In the genomic region with DNA sequence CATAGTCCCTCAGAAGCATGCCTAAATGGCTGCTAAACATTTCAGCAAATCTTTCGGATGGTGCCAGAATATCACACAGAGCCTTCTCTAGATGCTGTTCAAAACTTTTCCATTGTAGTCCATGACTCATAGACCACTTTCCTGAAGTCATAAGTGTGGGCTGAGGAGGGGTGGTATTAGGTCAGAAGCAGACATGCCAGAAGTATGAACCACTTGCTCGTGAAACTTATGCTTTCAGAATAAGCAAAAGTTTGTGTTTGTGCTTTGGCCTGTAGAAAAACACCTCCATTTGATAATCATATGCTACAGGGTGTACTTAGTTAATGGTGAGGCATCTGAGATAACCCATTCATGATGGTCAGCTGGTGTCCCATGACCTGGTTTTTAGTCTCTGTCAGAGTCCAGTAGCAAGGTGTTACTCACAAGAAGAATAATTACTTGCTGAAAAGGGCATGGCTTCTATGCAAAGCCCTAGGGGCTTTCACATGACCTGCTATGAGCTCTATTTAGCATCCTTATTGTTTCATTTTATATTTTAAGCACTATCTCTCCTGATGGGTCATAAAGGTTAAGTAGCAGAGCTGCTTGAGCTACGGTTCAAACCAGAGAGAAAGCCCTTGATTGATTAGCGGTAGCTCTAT, we compare ENCODE assay signal across 10 cellular contexts.
DNase-seq lines count a peak whose midpoint lies in the region; ATAC-seq and TF ChIP-seq lines count a peak whose summit lies in the region.
"Had no signal": no experiment of that assay in that cellular context is flagged by ENCODE, and none has a peak within 500 bp of the region (broad histone marks: within the 10 kb centered on the region; RNA-seq: fewer than 3 reads in every experiment).

No MANE protein-coding gene starts in this region.

- H3K9me3 ChIP-seq in SK-N-SH (no peaks in the 10 kb centered on the region), psoas muscle (no peaks in the 10 kb centered on the region)
- H3K9me3 ChIP-seq: tibial artery had no signal

- DNase-seq in stimulated activated CD4-positive, alpha-beta T cell treated with anti-CD3 and anti-CD28 coated beads, Interleukin-15, amount 100 ng/mL, for 24 hours = peak; percentile 12
- no peak for DNase-seq in stimulated activated CD4-positive, alpha-beta T cell treated with anti-CD3 and anti-CD28 coated beads, Interleukin-2, amount 100 ng/mL, for 24 hours
- DNase-seq in SK-N-SH (no peak), fibroblast of pulmonary artery (ENCODE audit: low read depth) (peak; percentile 88), stromal cell of bone marrow (ENCODE audit: low read depth) (peak; percentile 94), superior temporal gyrus (ENCODE audit: extremely low spot score) (no peak), NCI-H146 (lab: John Stamatoyannopoulos, UW) (no peak), psoas muscle (no peak)
- DNase-seq: H9, tibial artery had no signal

- H2AFZ ChIP-seq in SK-N-SH (ENCODE audit: low read depth) = peak overlapping the region; percentile 54

- H3K4me3 ChIP-seq in SK-N-SH (ENCODE audit: low read depth in 2 of 2, low read length in 1 of 2) (no peak overlapping the region), fibroblast of pulmonary artery (replicated peaks; ENCODE audit: low read depth, low read length) (no peak overlapping the region), psoas muscle (no peak overlapping the region)
- H3K4me3 ChIP-seq: tibial artery had no signal

- H3K27me3 ChIP-seq in SK-N-SH (ENCODE audit: insufficient read depth) (no peaks in the 10 kb centered on the region), psoas muscle (ENCODE audit: insufficient read depth in 3 of 3, low read length in 2 of 3) (no peaks in the 10 kb centered on the region)
- H3K27me3 ChIP-seq: tibial artery had no signal

- CTCF ChIA-PET in SK-N-SH (lab: Yijun Ruan, JAX) = no interaction called here

- no peak overlapping the region for H3K9ac ChIP-seq in SK-N-SH

- TF ChIP-seq RAD21 in SK-N-SH (IDR thresholded peaks at IDR 0.05; ENCODE audit: low read length) = no peak

- POLR2A ChIA-PET in SK-N-SH (lab: Yijun Ruan, JAX) = no interaction called here

- ATAC-seq in psoas muscle = no peak

- no peaks in the 10 kb centered on the region for H3K9me2 ChIP-seq in SK-N-SH

- no peaks in the 10 kb centered on the region for H3F3A ChIP-seq in SK-N-SH (replicated peaks; ENCODE audit: insufficient read depth)

- H3K27ac ChIP-seq in SK-N-SH (ENCODE audit: low read depth in 2 of 2, low read length in 1 of 2) (peak overlapping the region in 1 of 2 experiments; percentile 63; a peak in 2 of 4 replicates), psoas muscle (no peak overlapping the region)
- H3K27ac ChIP-seq: tibial artery had no signal

- peak overlapping the region; percentile 13; the same call in 1 of the 2 replicates for H3K4me2 ChIP-seq in SK-N-SH

- no peaks in the 10 kb centered on the region for H4K20me1 ChIP-seq in SK-N-SH (ENCODE audit: insufficient read depth)

- H3K79me2 ChIP-seq in SK-N-SH (ENCODE audit: insufficient read depth) = no peaks in the 10 kb centered on the region

- TF ChIP-seq CTCF in SK-N-SH (IDR thresholded peaks at IDR 0.05) = no peak
- TF ChIP-seq CTCF in fibroblast of pulmonary artery (IDR thresholded peaks at IDR 0.05; ENCODE audit: low read length, missing control alignments) = no peak
- no peak for TF ChIP-seq CTCF in psoas muscle (IDR thresholded peaks at IDR 0.05)

- intact Hi-C loops in psoas muscle (cut with DNase I) = no loop called here

- H3K4me1 ChIP-seq in SK-N-SH (ENCODE audit: control insufficient read depth in 1 of 2, insufficient read depth in 2 of 2, low read depth in 1 of 2, low read length in 1 of 2) (no peaks in the 10 kb centered on the region), psoas muscle (no peaks in the 10 kb centered on the region)
- H3K4me1 ChIP-seq: tibial artery had no signal

- 34% methylated on average over 4 of the region's 4 CpGs for WGBS in SK-N-SH (ENCODE audit: low lambda C conversion rate)
- 69 to 72% (median 70%) methylated on average over 4 of the region's 4 CpGs for WGBS in psoas muscle, 3 donors

- H3K36me3 ChIP-seq in SK-N-SH (replicated peaks in 1 of 2; ENCODE audit: control insufficient read depth in 1 of 2, insufficient read depth in 2 of 2, low read length in 1 of 2) = no peaks in the 10 kb centered on the region
- H3K36me3 ChIP-seq in psoas muscle (ENCODE audit: insufficient read depth in 1 of 2, low read depth in 1 of 2) = no peaks in the 10 kb centered on the region
- H3K36me3 ChIP-seq: tibial artery had no signal

- TF ChIP-seq EP300 in SK-N-SH (IDR thresholded peaks at IDR 0.05; ENCODE audit: borderline replicate concordance in 1 of 2, low read depth in 1 of 2, low read length in 1 of 2) = no peak

TF ChIP-seq in SK-N-SH, 30 proteins besides CTCF, POLR2A, EP300 and RAD21:
- TF ChIP-seq, protein P1, sequence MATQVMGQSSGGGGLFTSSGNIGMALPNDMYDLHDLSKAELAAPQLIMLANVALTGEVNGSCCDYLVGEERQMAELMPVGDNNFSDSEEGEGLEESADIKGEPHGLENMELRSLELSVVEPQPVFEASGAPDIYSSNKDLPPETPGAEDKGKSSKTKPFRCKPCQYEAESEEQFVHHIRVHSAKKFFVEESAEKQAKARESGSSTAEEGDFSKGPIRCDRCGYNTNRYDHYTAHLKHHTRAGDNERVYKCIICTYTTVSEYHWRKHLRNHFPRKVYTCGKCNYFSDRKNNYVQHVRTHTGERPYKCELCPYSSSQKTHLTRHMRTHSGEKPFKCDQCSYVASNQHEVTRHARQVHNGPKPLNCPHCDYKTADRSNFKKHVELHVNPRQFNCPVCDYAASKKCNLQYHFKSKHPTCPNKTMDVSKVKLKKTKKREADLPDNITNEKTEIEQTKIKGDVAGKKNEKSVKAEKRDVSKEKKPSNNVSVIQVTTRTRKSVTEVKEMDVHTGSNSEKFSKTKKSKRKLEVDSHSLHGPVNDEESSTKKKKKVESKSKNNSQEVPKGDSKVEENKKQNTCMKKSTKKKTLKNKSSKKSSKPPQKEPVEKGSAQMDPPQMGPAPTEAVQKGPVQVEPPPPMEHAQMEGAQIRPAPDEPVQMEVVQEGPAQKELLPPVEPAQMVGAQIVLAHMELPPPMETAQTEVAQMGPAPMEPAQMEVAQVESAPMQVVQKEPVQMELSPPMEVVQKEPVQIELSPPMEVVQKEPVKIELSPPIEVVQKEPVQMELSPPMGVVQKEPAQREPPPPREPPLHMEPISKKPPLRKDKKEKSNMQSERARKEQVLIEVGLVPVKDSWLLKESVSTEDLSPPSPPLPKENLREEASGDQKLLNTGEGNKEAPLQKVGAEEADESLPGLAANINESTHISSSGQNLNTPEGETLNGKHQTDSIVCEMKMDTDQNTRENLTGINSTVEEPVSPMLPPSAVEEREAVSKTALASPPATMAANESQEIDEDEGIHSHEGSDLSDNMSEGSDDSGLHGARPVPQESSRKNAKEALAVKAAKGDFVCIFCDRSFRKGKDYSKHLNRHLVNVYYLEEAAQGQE (IDR thresholded peaks at IDR 0.05; ENCODE audit: low read depth, low read length) = no peak
- TF ChIP-seq RCOR1 (IDR thresholded peaks at IDR 0.05; ENCODE audit: low read length) (no peak), CHD2 (IDR thresholded peaks at IDR 0.05; ENCODE audit: low read length, partially characterized antibody) (no peak), TCF12 (IDR thresholded peaks at IDR 0.05) (no peak), FOXM1 (IDR thresholded peaks at IDR 0.05; ENCODE audit: low read depth) (no peak), ELF1 (IDR thresholded peaks at IDR 0.05) (no peak), NFIC (IDR thresholded peaks at IDR 0.05; ENCODE audit: borderline replicate concordance) (no peak), JUND (IDR thresholded peaks at IDR 0.05) (peak; percentile 37; the same call in 1 of the 2 replicates), FOSL2 (IDR thresholded peaks at IDR 0.05; ENCODE audit: borderline replicate concordance, low read depth) (peak; percentile 51; the same call in 1 of the 2 replicates), TAF1 (IDR thresholded peaks at IDR 0.05; ENCODE audit: borderline replicate concordance, low read depth, low read length) (no peak), GABPA (IDR thresholded peaks at IDR 0.05; ENCODE audit: low read depth) (no peak), SIN3A (IDR thresholded peaks at IDR 0.05; ENCODE audit: borderline replicate concordance, low read depth, low read length) (no peak), GATA2 (CRISPR knock-in tag; IDR thresholded peaks at IDR 0.05) (no peak), EZH2phosphoT487 (IDR thresholded peaks at IDR 0.05; ENCODE audit: borderline replicate concordance, low read depth) (no peak), RFX5 (IDR thresholded peaks at IDR 0.05; ENCODE audit: low read length) (no peak)
- TF ChIP-seq, protein P2, sequence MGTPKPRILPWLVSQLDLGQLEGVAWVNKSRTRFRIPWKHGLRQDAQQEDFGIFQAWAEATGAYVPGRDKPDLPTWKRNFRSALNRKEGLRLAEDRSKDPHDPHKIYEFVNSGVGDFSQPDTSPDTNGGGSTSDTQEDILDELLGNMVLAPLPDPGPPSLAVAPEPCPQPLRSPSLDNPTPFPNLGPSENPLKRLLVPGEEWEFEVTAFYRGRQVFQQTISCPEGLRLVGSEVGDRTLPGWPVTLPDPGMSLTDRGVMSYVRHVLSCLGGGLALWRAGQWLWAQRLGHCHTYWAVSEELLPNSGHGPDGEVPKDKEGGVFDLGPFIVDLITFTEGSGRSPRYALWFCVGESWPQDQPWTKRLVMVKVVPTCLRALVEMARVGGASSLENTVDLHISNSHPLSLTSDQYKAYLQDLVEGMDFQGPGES (IDR thresholded peaks at IDR 0.05; ENCODE audit: low read depth, low read length) = no peak
- TF ChIP-seq, protein P3, sequence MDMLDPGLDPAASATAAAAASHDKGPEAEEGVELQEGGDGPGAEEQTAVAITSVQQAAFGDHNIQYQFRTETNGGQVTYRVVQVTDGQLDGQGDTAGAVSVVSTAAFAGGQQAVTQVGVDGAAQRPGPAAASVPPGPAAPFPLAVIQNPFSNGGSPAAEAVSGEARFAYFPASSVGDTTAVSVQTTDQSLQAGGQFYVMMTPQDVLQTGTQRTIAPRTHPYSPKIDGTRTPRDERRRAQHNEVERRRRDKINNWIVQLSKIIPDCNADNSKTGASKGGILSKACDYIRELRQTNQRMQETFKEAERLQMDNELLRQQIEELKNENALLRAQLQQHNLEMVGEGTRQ (IDR thresholded peaks at IDR 0.05; ENCODE audit: borderline replicate concordance, low read depth, low read length) = no peak

Comparison
In these comparisons a context has a peak if more than half of its experiments do, and no peak if none do; other contexts are left out.
1. DNase-seq: peak in stimulated activated CD4-positive, alpha-beta T cell treated with anti-CD3 and anti-CD28 coated beads, Interleukin-15, amount 100 ng/mL, for 24 hours (single experiment), fibroblast of pulmonary artery (single experiment) and stromal cell of bone marrow (single experiment); none in stimulated activated CD4-positive, alpha-beta T cell treated with anti-CD3 and anti-CD28 coated beads, Interleukin-2, amount 100 ng/mL, for 24 hours (0 of 2), SK-N-SH (single experiment), superior temporal gyrus (single experiment), NCI-H146 (single experiment) and psoas muscle (0 of 2).